ENCODE assay signal across 1 cellular context in the genomic region with DNA sequence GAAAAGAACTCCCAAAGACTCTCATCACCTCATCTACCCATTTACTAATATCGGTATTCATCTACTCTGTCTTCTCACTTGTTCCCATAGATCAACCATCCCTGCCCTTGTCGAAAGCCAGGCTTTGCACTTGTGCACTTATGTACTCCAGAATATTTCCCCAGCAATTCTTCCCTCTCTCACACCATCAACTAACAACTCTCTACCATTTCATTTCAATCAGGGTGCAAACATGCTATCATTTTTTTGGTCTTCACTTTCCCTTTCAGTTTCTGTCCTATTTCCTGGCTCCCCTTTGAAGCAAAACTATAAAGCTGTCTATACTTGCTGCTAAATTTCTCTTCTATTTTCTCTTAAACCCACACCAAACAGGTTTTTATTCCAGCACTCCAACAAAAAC.
TF ChIP-seq lines count a peak whose summit lies in the region.

No MANE protein-coding gene starts in this region.

TF ChIP-seq in HepG2, 621 proteins besides CTCF, POLR2A, EP300 and RAD21:
- no peak for TF ChIP-seq ZBTB7A (CRISPR knock-in tag; IDR thresholded peaks at IDR 0.05)
- no peak for TF ChIP-seq POGZ (CRISPR knock-in tag; IDR thresholded peaks at IDR 0.05)
- TF ChIP-seq, protein P1, sequence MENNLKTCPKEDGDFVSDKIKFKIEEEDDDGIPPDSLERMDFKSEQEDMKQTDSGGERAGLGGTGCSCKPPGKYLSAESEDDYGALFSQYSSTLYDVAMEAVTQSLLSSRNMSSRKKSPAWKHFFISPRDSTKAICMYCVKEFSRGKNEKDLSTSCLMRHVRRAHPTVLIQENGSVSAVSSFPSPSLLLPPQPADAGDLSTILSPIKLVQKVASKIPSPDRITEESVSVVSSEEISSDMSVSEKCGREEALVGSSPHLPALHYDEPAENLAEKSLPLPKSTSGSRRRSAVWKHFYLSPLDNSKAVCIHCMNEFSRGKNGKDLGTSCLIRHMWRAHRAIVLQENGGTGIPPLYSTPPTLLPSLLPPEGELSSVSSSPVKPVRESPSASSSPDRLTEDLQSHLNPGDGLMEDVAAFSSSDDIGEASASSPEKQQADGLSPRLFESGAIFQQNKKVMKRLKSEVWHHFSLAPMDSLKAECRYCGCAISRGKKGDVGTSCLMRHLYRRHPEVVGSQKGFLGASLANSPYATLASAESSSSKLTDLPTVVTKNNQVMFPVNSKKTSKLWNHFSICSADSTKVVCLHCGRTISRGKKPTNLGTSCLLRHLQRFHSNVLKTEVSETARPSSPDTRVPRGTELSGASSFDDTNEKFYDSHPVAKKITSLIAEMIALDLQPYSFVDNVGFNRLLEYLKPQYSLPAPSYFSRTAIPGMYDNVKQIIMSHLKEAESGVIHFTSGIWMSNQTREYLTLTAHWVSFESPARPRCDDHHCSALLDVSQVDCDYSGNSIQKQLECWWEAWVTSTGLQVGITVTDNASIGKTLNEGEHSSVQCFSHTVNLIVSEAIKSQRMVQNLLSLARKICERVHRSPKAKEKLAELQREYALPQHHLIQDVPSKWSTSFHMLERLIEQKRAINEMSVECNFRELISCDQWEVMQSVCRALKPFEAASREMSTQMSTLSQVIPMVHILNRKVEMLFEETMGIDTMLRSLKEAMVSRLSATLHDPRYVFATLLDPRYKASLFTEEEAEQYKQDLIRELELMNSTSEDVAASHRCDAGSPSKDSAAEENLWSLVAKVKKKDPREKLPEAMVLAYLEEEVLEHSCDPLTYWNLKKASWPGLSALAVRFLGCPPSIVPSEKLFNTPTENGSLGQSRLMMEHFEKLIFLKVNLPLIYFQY (CRISPR knock-in tag; IDR thresholded peaks at IDR 0.05; ENCODE audit: borderline replicate concordance), result no peak
- TF ChIP-seq ZNF569 (CRISPR knock-in tag; IDR thresholded peaks at IDR 0.05; ENCODE audit: borderline replicate concordance), result no peak
- no peak for TF ChIP-seq MTA3 (CRISPR knock-in tag; IDR thresholded peaks at IDR 0.05)
- no peak for TF ChIP-seq ZNF879 (CRISPR knock-in tag; IDR thresholded peaks at IDR 0.05)
- TF ChIP-seq ZNF263 (CRISPR knock-in tag; IDR thresholded peaks at IDR 0.05), result no peak
